Comparison of ENCODE assay signal across 8 cellular contexts in the genomic region with DNA sequence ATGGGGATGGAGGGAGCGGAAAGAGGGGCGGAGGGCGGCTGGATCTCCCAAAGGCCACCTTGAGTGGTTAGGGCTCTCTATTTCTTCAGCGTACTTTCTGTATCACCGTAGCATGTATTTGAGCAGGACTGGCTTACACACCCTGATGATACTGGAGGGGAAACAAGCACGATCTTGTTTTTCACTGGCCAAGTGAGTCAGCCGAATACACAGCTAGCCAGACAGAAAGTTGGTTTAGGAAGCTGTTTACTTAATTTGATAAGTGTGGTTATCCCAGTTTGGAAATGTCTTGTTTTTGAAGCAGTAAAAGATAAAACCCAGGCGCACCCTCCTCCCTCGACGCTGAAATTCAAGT. TPM values are rescaled to one million over a fixed set of nuclear protein-coding genes. Genes with fewer than 3 reads are reported as not detected.
DNase-seq lines count a peak whose midpoint lies in the region; ATAC-seq and TF ChIP-seq lines count a peak whose summit lies in the region.

No MANE protein-coding gene starts in this region.

- in situ Hi-C loops in GM23248 (cut with MboI), result no loop called here

- 1 to 3% methylated on average over 9 to 10 of the region's 10 CpGs for WGBS in GM23248 (ENCODE audit: low coverage in 1 of 2, low lambda C conversion rate in 2 of 2, missing lambda C conversion rate in 2 of 2), 2 experiments

- peak overlapping the region; percentile 95 for H2AFZ ChIP-seq in GM23248

- H3K9me2 ChIP-seq in GM23248 (ENCODE audit: insufficient read depth), result no peaks in the 10 kb centered on the region

- H3K27me3 ChIP-seq in GM23248 (replicated peaks; ENCODE audit: insufficient read depth) (no peaks in the 10 kb centered on the region), RWPE2 (ENCODE audit: insufficient read depth, poor library complexity, severe bottlenecking) (no peaks in the 10 kb centered on the region), muscle layer of duodenum (ENCODE audit: low read depth, low read length) (no peaks in the 10 kb centered on the region)

- peaks cover 56% of the 10 kb centered on the region for H3K79me2 ChIP-seq in GM23248 (ENCODE audit: insufficient read depth)

- H3K27me3 Mint-ChIP-seq in CD14-positive monocyte (ENCODE audit: low read depth in 3 of 3), result no peaks in the 10 kb centered on the region

- peaks cover 0 to 5% (median 0%) of the 10 kb centered on the region in 7 donors for H3K9me3 Mint-ChIP-seq in CD14-positive monocyte

- intact Hi-C loops in CD14-positive monocyte (cut with micrococcal nuclease), result loop anchor here (5.0 to 10.0 kb wide), 2 partner anchors 49 to 131 kb away; a partner anchor contains a TSS

- H3K36me3 ChIP-seq in GM23248 (ENCODE audit: low read depth) (peaks cover 3% of the 10 kb centered on the region; the same call in 1 of the 2 replicates), RWPE2 (ENCODE audit: low read depth) (peaks cover 41% of the 10 kb centered on the region), muscle layer of duodenum (ENCODE audit: control insufficient read depth in 1 of 2, insufficient read depth in 2 of 2, low read length in 2 of 2) (peaks cover 0 to 3% of the 10 kb centered on the region in 2 donors)

- H3K9me3 ChIP-seq in GM23248 (ENCODE audit: low read depth), result no peaks in the 10 kb centered on the region
- H3K9me3 ChIP-seq in RWPE2 (ENCODE audit: severe bottlenecking), result no peaks in the 10 kb centered on the region
- no peaks in the 10 kb centered on the region for H3K9me3 ChIP-seq in muscle layer of duodenum (ENCODE audit: control insufficient read depth in 1 of 2, low read length in 2 of 2)

- peaks cover 25% of the 10 kb centered on the region for H3F3A ChIP-seq in GM23248 (ENCODE audit: insufficient read depth)

- no peak for DNase-seq in CD14-positive monocyte (ENCODE audit: low spot score)
- DNase-seq in GM23248, result peak; percentile 78
- no peak for DNase-seq in RWPE2 (ENCODE audit: low spot score)
- DNase-seq in epithelial cell of esophagus (ENCODE audit: low read depth), result peak; percentile 97
- no peak for DNase-seq in cerebellar nuclear complex (lab: John Stamatoyannopoulos, UW)
- DNase-seq in NCI-H345 treated with DMSO at 0.1 percent for 48 hours (lab: John Stamatoyannopoulos, UW; ENCODE audit: unreplicated experiment), result no peak

- H3K36me3 Mint-ChIP-seq in CD14-positive monocyte, result peaks cover 13 to 29% of the 10 kb centered on the region in 2 donors

- no peak for TF ChIP-seq CTCF in CD14-positive monocyte (IDR thresholded peaks at IDR 0.05)
- TF ChIP-seq CTCF in RWPE2 (IDR thresholded peaks at IDR 0.05; ENCODE audit: poor library complexity, severe bottlenecking), result no peak
- no peak for TF ChIP-seq CTCF in epithelial cell of esophagus (IDR thresholded peaks at IDR 0.05; ENCODE audit: insufficient read depth, low read depth, low read length, missing control alignments)

- H3K27ac ChIP-seq in GM23248 (peak overlapping the region; percentile 90), RWPE2 (ENCODE audit: poor library complexity, severe bottlenecking) (peak overlapping the region; percentile 93), muscle layer of duodenum (ENCODE audit: low read length) (peak overlapping the region; percentile 96)

- H4K20me1 ChIP-seq in GM23248 (ENCODE audit: insufficient read depth), result peaks cover 20% of the 10 kb centered on the region

- peak overlapping the region; percentile 93 to 99 (median 99) for H3K27ac Mint-ChIP-seq in CD14-positive monocyte

- H3K4me3 Mint-ChIP-seq in CD14-positive monocyte, result peak overlapping the region; percentile 99

- peaks cover 37% of the 10 kb centered on the region for H3K4me1 ChIP-seq in GM23248 (ENCODE audit: insufficient read depth)
- peaks cover 22% of the 10 kb centered on the region for H3K4me1 ChIP-seq in RWPE2 (ENCODE audit: insufficient read depth, poor library complexity, severe bottlenecking)
- H3K4me1 ChIP-seq in muscle layer of duodenum (ENCODE audit: control insufficient read depth in 1 of 2, insufficient read depth in 2 of 2, low read length in 2 of 2), result peaks cover 6 to 45% of the 10 kb centered on the region in 2 donors

- H3K4me2 ChIP-seq in GM23248 (ENCODE audit: unreplicated experiment), result peak overlapping the region; percentile 97

- peaks cover 59% of the 10 kb centered on the region for H3K4me1 Mint-ChIP-seq in CD14-positive monocyte

- peak overlapping the region; percentile 93 for H3K9ac ChIP-seq in GM23248

- ATAC-seq in RWPE2 (ENCODE audit: low read depth) (peak; percentile 77), HG02798 (IDR thresholded peaks at IDR 0.05; ENCODE audit: poor library complexity, unreplicated experiment) (no peak)

- H3K4me3 ChIP-seq in GM23248 (peak overlapping the region; percentile 92), RWPE2 (ENCODE audit: severe bottlenecking) (peak overlapping the region; percentile 91), epithelial cell of esophagus (ENCODE audit: low read length) (peak overlapping the region; percentile 99), muscle layer of duodenum (ENCODE audit: low read depth in 1 of 2, low read length in 2 of 2) (peak overlapping the region; percentile 86 to 98)

RNA-seq across cellular contexts. Expression of a gene that starts 0.5 kb away (rescaled TPM):
- polyA plus RNA-seq in CD14-positive monocyte, result 10 to 100 TPM; 50.9 to 62.2 TPM
- total RNA-seq in GM23248 (2014; rRNA removed; shearing (Covaris generic)), result 71.7 and 89.3 TPM in 2 replicates
- 78.4 and 81.8 TPM in 2 replicates for polyA plus RNA-seq in GM23248 (2016; fragmentation: Nextera tagmentation; extraction: Ambion mirVana)

RNA-seq across cellular contexts. Expression of a gene that starts 49.7 kb away (rescaled TPM):
- 10 to 100 TPM; 21.9 to 30.1 TPM for polyA plus RNA-seq in CD14-positive monocyte
- total RNA-seq in GM23248 (2014; rRNA removed; shearing (Covaris generic)), result 13.3 and 22.8 TPM in 2 replicates
- 22.1 and 24.9 TPM in 2 replicates for polyA plus RNA-seq in GM23248 (2016; fragmentation: Nextera tagmentation; extraction: Ambion mirVana)

Comparison
In these comparisons a context has a peak if more than half of its experiments do, and no peak if none do; other contexts are left out.
1. DNase-seq: peak in GM23248 (single experiment) and epithelial cell of esophagus (single experiment); none in CD14-positive monocyte (single experiment), RWPE2 (single experiment), cerebellar nuclear complex (0 of 2) and NCI-H345 treated with DMSO at 0.1 percent for 48 hours (single experiment).
2. Peak in every context shown above with its lines, with median percentiles within 50 percentile points of each other: H3K27ac ChIP-seq and H3K4me3 ChIP-seq.